ENCODE assay signal across 11 cellular contexts in genomic region chr14:91410781-91411536, GRCh38. TPM values are rescaled to one million over a fixed set of nuclear protein-coding genes. Genes with fewer than 3 reads are reported as not detected.
DNase-seq lines count a peak whose midpoint lies in the region; ATAC-seq, FAIRE-seq and TF ChIP-seq lines count a peak whose summit lies in the region.
"Had no signal": no experiment of that assay in that cellular context is flagged by ENCODE, and none has a peak within 500 bp of the region (broad histone marks: within the 10 kb centered on the region; RNA-seq: fewer than 3 reads in every experiment).

No MANE protein-coding gene starts in this region.

- peaks cover 71% of the 10 kb centered on the region for H3K36me3 Mint-ChIP-seq in activated CD4-positive, alpha-beta T cell treated with anti-CD3 and anti-CD28 coated beads, Interleukin-2, amount 10 ng/mL, durations not matched to agents 24 days and 14 days (ENCODE audit: low read depth)
- H3K36me3 Mint-ChIP-seq in stimulated activated naive B cell treated with anti-CD40 and anti-IgM and Interleukin-4, amounts not matched to agents 10 μg/mL and 1 μg/mL and 100 μg/mL, for 72 hours: peaks cover 61 to 79% of the 10 kb centered on the region in 2 donors

- no peaks in the 10 kb centered on the region for H3K9me3 Mint-ChIP-seq in activated CD4-positive, alpha-beta T cell treated with anti-CD3 and anti-CD28 coated beads, Interleukin-2, amount 10 ng/mL, durations not matched to agents 24 days and 14 days
- no peaks in the 10 kb centered on the region for H3K9me3 Mint-ChIP-seq in stimulated activated naive B cell treated with anti-CD40 and anti-IgM and Interleukin-4, amounts not matched to agents 10 μg/mL and 1 μg/mL and 100 μg/mL, for 72 hours

- H3K4me3 Mint-ChIP-seq in activated CD4-positive, alpha-beta T cell treated with anti-CD3 and anti-CD28 coated beads, Interleukin-2, amount 10 ng/mL, durations not matched to agents 24 days and 14 days: peak overlapping the region; percentile 64
- H3K4me3 Mint-ChIP-seq in stimulated activated naive B cell treated with anti-CD40 and anti-IgM and Interleukin-4, amounts not matched to agents 10 μg/mL and 1 μg/mL and 100 μg/mL, for 72 hours: peak overlapping the region; percentile 56 to 82

- 0% methylated on average over 12 of the region's 12 CpGs for WGBS in GM12878 (ENCODE audit: insufficient coverage, insufficient replicate concordance, low lambda C conversion rate, missing lambda C conversion rate)

- no peak for TF ChIP-seq RAD21 in GM12878 (IDR thresholded peaks at IDR 0.05; ENCODE audit: insufficient read depth, low read depth, low read length)

- peak; percentile 27 for FAIRE-seq in GM12878 (lab: Jason Lieb, UNC)

- TF ChIP-seq EP300 in GM12878 (IDR thresholded peaks at IDR 0.05; ENCODE audit: borderline replicate concordance in 1 of 2, control insufficient read depth in 1 of 2, low read depth in 2 of 2, low read length in 2 of 2): no peak

- no TSS peak for BruUV-seq in GM12878 (replicated peaks; lab: Mats Ljungman, UMichigan)

- intact Hi-C loops in activated CD4-positive, alpha-beta T cell treated with anti-CD3 and anti-CD28 coated beads, Interleukin-2, amount 10 ng/mL, durations not matched to agents 24 days and 14 days (cut with micrococcal nuclease): loop anchor here (2.0 kb wide), 1 partner anchor 14 kb away; no protein-coding TSS in a partner anchor
- intact Hi-C loops in GM12878 (cut with micrococcal nuclease; ENCODE audit: unreplicated experiment): loop anchor here (2.0 kb wide), 1 partner anchor 14 kb away; no protein-coding TSS in a partner anchor

- H3K27ac Mint-ChIP-seq in activated CD4-positive, alpha-beta T cell treated with anti-CD3 and anti-CD28 coated beads, Interleukin-2, amount 10 ng/mL, durations not matched to agents 24 days and 14 days: peak overlapping the region; percentile 82
- H3K27ac Mint-ChIP-seq in stimulated activated naive B cell treated with anti-CD40 and anti-IgM and Interleukin-4, amounts not matched to agents 10 μg/mL and 1 μg/mL and 100 μg/mL, for 72 hours: peak overlapping the region; percentile 95

- RAD21 ChIA-PET in GM12878 (lab: Charles Lee; ENCODE audit: unreplicated experiment): interaction anchor here (0.7 to 10.0 kb wide), 7 partner anchors 11 to 87 kb away, joined by 3 to 236 read pairs (median 24); no protein-coding TSS in a partner anchor

- no peak overlapping the region for H2AFZ ChIP-seq in GM12878 (ENCODE audit: control insufficient read depth, low read depth, low read length)

- peaks cover 84% of the 10 kb centered on the region for H3K4me1 Mint-ChIP-seq in activated CD4-positive, alpha-beta T cell treated with anti-CD3 and anti-CD28 coated beads, Interleukin-2, amount 10 ng/mL, durations not matched to agents 24 days and 14 days
- peaks cover 62 to 91% of the 10 kb centered on the region in 2 donors for H3K4me1 Mint-ChIP-seq in stimulated activated naive B cell treated with anti-CD40 and anti-IgM and Interleukin-4, amounts not matched to agents 10 μg/mL and 1 μg/mL and 100 μg/mL, for 72 hours

- no peaks in the 10 kb centered on the region for H3K27me3 Mint-ChIP-seq in activated CD4-positive, alpha-beta T cell treated with anti-CD3 and anti-CD28 coated beads, Interleukin-2, amount 10 ng/mL, durations not matched to agents 24 days and 14 days
- no peaks in the 10 kb centered on the region for H3K27me3 Mint-ChIP-seq in stimulated activated naive B cell treated with anti-CD40 and anti-IgM and Interleukin-4, amounts not matched to agents 10 μg/mL and 1 μg/mL and 100 μg/mL, for 72 hours

- H3K27ac ChIP-seq in GM12878 (ENCODE audit: control insufficient read depth, insufficient read depth): peak overlapping the region; percentile 80
- H3K27ac ChIP-seq: vagina had no signal

- TF ChIP-seq CTCF in GM12878 (IDR thresholded peaks at IDR 0.05 in 2 of 3, conservative IDR thresholded peaks at IDR 0.05 in 1 of 3; ENCODE audit: control insufficient read depth in 2 of 3, extremely low read depth in 1 of 3, insufficient read depth in 1 of 3, low read depth in 3 of 3, low read length in 3 of 3): no peak

- SMC1A ChIA-PET in GM12878 (lab: Charles Lee; ENCODE audit: uncharacterized antibody, unreplicated experiment): interaction anchor here (0.7 to 15.4 kb wide), 9 partner anchors 10 to 89 kb away, joined by 3 to 210 read pairs (median 4); no protein-coding TSS in a partner anchor

- H3K27me3 ChIP-seq in GM12878 (replicated peaks in 1 of 2; ENCODE audit: control insufficient read depth in 2 of 2, insufficient read depth in 2 of 2, low read length in 1 of 2): no peaks in the 10 kb centered on the region
- H3K27me3 ChIP-seq: vagina had no signal

- ATAC-seq in GM12878: peak; percentile 44
- ATAC-seq in stimulated activated naive B cell treated with anti-CD40 and anti-IgM and Interleukin-4, amounts not matched to agents 10 μg/mL and 1 μg/mL and 100 μg/mL, for 72 hours (replicated peaks): peak; percentile 63 to 66
- ATAC-seq: Right ventricle myocardium inferior had no signal

- in situ Hi-C loops in GM12878 (cut with MboI): no loop called here

- CTCF ChIA-PET in GM12878 (lab: Yijun Ruan, JAX): interaction anchor here (0.8 to 19.0 kb wide), 11 partner anchors 10 to 88 kb away, joined by 3 to 242 read pairs (median 4); no protein-coding TSS in a partner anchor

- H3K79me2 ChIP-seq in GM12878 (ENCODE audit: control insufficient read depth, insufficient read depth, low read length): peaks cover 98% of the 10 kb centered on the region

- peaks cover 27 to 48% of the 10 kb centered on the region in 2 experiments for H3K36me3 ChIP-seq in GM12878 (ENCODE audit: control insufficient read depth in 2 of 2, insufficient read depth in 2 of 2, low read length in 1 of 2)
- H3K36me3 ChIP-seq: vagina had no signal

- H3K9ac ChIP-seq in GM12878 (ENCODE audit: control insufficient read depth, insufficient read depth, low read length): peak overlapping the region; percentile 54

- H3K9me3 ChIP-seq in GM12878 (replicated peaks; ENCODE audit: control insufficient read depth, insufficient read depth, low read length): no peaks in the 10 kb centered on the region
- H3K9me3 ChIP-seq: vagina had no signal

- peak; percentile 74 for DNase-seq in activated CD4-positive, alpha-beta T cell treated with anti-CD3 and anti-CD28 coated beads, Interleukin-2, amount 10 ng/mL, durations not matched to agents 24 days and 14 days
- DNase-seq in activated CD4-positive, alpha-beta T cell treated with anti-CD3 and anti-CD28 coated beads, Interleukin-2, amount 50 U/mL, for 1 hour: no peak
- peak; percentile 45 to 48 for DNase-seq in Kasumi-1 (lab: John Stamatoyannopoulos, UW)
- DNase-seq in GM12878 (ENCODE audit: low read depth, low spot score): no peak
- DNase-seq in stimulated activated naive B cell treated with anti-CD40 and anti-IgM and Interleukin-4, amounts not matched to agents 10 μg/mL and 1 μg/mL and 100 μg/mL, for 72 hours: no peak
- DNase-seq in SKM-1 treated with dmso at 0.1 percent for 144 hours (lab: John Stamatoyannopoulos, UW; ENCODE audit: unreplicated experiment): no peak
- no peak for DNase-seq in putamen (ENCODE audit: low spot score)
- DNase-seq in NCI-H187 (lab: John Stamatoyannopoulos, UW): no peak
- DNase-seq: stimulated activated CD4-positive, alpha-beta T cell treated with anti-CD3 and anti-CD28 coated beads, Interleukin-4, amount 100 ng/mL, for 1 hour had no signal

- POLR2A ChIA-PET in GM12878 (lab: Charles Lee): interaction anchor here (0.7 to 9.2 kb wide), 10 partner anchors 9 to 58 kb away, joined by 3 to 140 read pairs (median 4); no protein-coding TSS in a partner anchor

- peak overlapping the region; percentile 81 for H3K4me2 ChIP-seq in GM12878 (ENCODE audit: control insufficient read depth, insufficient read depth)

- H3K4me1 ChIP-seq in GM12878 (ENCODE audit: control insufficient read depth, insufficient read depth, low read length): peaks cover 46% of the 10 kb centered on the region

- peak overlapping the region; percentile 62 for H3K4me3 ChIP-seq in GM12878
- H3K4me3 ChIP-seq: vagina had no signal

- no peak for TF ChIP-seq POLR2A in GM12878 (IDR thresholded peaks at IDR 0.05; ENCODE audit: low read depth, low read length)

- peaks cover 14% of the 10 kb centered on the region for H4K20me1 ChIP-seq in GM12878 (ENCODE audit: control insufficient read depth, insufficient read depth)

TF ChIP-seq in GM12878, 131 proteins besides CTCF, POLR2A, EP300 and RAD21 (continues in another document):
- TF ChIP-seq MYC (IDR thresholded peaks at IDR 0.05; ENCODE audit: insufficient read depth, insufficient read length, insufficient replicate concordance, low read length, severe bottlenecking) (no peak), RUNX3 (IDR thresholded peaks at IDR 0.05; ENCODE audit: low read length) (peak; percentile 42; the same call in 1 of the 2 replicates), NFXL1 (IDR thresholded peaks at IDR 0.05; ENCODE audit: borderline replicate concordance) (no peak)

RNA-seq across cellular contexts. Expression of gene CCDC88C, which starts 6.7 kb away (rescaled TPM):
- 79.7 and 89.9 TPM in 2 replicates for total RNA-seq in activated CD4-positive, alpha-beta T cell treated with anti-CD3 and anti-CD28 coated beads, Interleukin-2, amount 10 ng/mL, durations not matched to agents 24 days and 14 days
- total RNA-seq in GM12878 (2013; cell fraction: nucleolus; rRNA removed): 423 and 447 TPM in 2 replicates
- total RNA-seq in GM12878 (2014; rRNA removed) (48.4 and 48.8 TPM in 2 replicates), GM12878 (2014; rRNA removed; fragmentation: Illumina TruSeq; extraction: Trizol) (35.7 and 41.3 TPM in 2 replicates), GM12878 (2021) (71.3 and 79.6 TPM in 2 replicates)
- polyA plus RNA-seq in GM12878 (2011; ENCODE audit: low read depth): 18.5 TPM
- polyA plus RNA-seq in GM12878 (2011; rRNA removed) (37.2 and 39.7 TPM in 2 replicates), GM12878 (2014; fragmentation: Illumina TruSeq; extraction: Trizol) (20.2 and 31.3 TPM in 2 replicates), GM12878 (2014; fragmentation: Nextera tagmentation; extraction: Ambion mirVana) (1 to 10 TPM; 4.0 to 7.0 TPM), GM12878 (2014; rRNA removed) (53.5 and 66.2 TPM in 2 replicates), GM12878 (2016; fragmentation: Nextera tagmentation; extraction: Ambion mirVana) (10 to 100 TPM; 28.9 to 33.4 TPM)
- polyA plus RNA-seq in GM12878 (2011; cell fraction: cytosol; rRNA removed): 37.8 and 40.4 TPM in 2 replicates
- 123 and 167 TPM in 2 replicates for polyA plus RNA-seq in GM12878 (2011; cell fraction: nucleus; rRNA removed)
- 34.9 and 39.6 TPM in 2 replicates for polyA plus RNA-seq in GM12878 (2012)
- polyA minus RNA-seq in GM12878 (2011; rRNA and poly(A)+ RNA removed): 69.8 and 107 TPM in 2 replicates
- polyA minus RNA-seq in GM12878 (2011; cell fraction: cytosol; rRNA and poly(A)+ RNA removed): 26.6 and 28.2 TPM in 2 replicates
- 97.0 and 159 TPM in 2 replicates for polyA minus RNA-seq in GM12878 (2011; cell fraction: nucleus; rRNA and poly(A)+ RNA removed)

Comparison
In these comparisons a context has a peak if more than half of its experiments do, and no peak if none do; other contexts are left out.
1. DNase-seq: peak in activated CD4-positive, alpha-beta T cell treated with anti-CD3 and anti-CD28 coated beads, Interleukin-2, amount 10 ng/mL, durations not matched to agents 24 days and 14 days (single experiment) and Kasumi-1 (2 of 2); none in activated CD4-positive, alpha-beta T cell treated with anti-CD3 and anti-CD28 coated beads, Interleukin-2, amount 50 U/mL, for 1 hour (single experiment), GM12878 (single experiment), stimulated activated naive B cell treated with anti-CD40 and anti-IgM and Interleukin-4, amounts not matched to agents 10 μg/mL and 1 μg/mL and 100 μg/mL, for 72 hours (single experiment), SKM-1 treated with dmso at 0.1 percent for 144 hours (single experiment), putamen (single experiment) and NCI-H187 (0 of 2).